12 cellular contexts compared by ENCODE assay signal in genomic region chr14:103395245-103395644, GRCh38. TPM values are rescaled to one million over a fixed set of nuclear protein-coding genes. Genes with fewer than 3 reads are reported as not detected.
DNase-seq lines count a peak whose midpoint lies in the region; ATAC-seq, FAIRE-seq and TF ChIP-seq lines count a peak whose summit lies in the region.
"Had no signal": no experiment of that assay in that cellular context is flagged by ENCODE, and none has a peak within 500 bp of the region (broad histone marks: within the 10 kb centered on the region; RNA-seq: fewer than 3 reads in every experiment).

No MANE protein-coding gene starts in this region.

- intact Hi-C loops in activated CD4-positive, alpha-beta T cell treated with anti-CD3 and anti-CD28 coated beads, Interleukin-2, amount 10 ng/mL, durations not matched to agents 24 days and 14 days (cut with micrococcal nuclease), result loop anchor here (10.0 kb wide), 1 partner anchor 80 kb away; no protein-coding TSS in a partner anchor
- intact Hi-C loops in gastrocnemius medialis (cut with DNase I; ENCODE audit: low total_unique reads) (loop anchor here (10.0 kb wide), 1 partner anchor 320 kb away; the partner anchor contains the start of genes XRCC3 and ZFYVE21), pancreas (cut with DNase I) (no loop called here)

- ATAC-seq in gastrocnemius medialis (no peak), pancreas (no peak)
- ATAC-seq: left colon had no signal

- TF ChIP-seq CTCF in choroid plexus epithelial cell (conservative IDR thresholded peaks at IDR 0.05; ENCODE audit: low read depth, low read length) (no peak), gastrocnemius medialis (IDR thresholded peaks at IDR 0.05 in 4 of 5, conservative IDR thresholded peaks at IDR 0.05 in 1 of 5) (no peak), pancreas (IDR thresholded peaks at IDR 0.05) (no peak)

- peaks cover 1% of the 10 kb centered on the region for H3K36me3 Mint-ChIP-seq in activated CD4-positive, alpha-beta T cell treated with anti-CD3 and anti-CD28 coated beads, Interleukin-2, amount 10 ng/mL, durations not matched to agents 24 days and 14 days (ENCODE audit: low read depth)

- H3K9me3 ChIP-seq in gastrocnemius medialis (no peaks in the 10 kb centered on the region), pancreas (no peaks in the 10 kb centered on the region)

- no peaks in the 10 kb centered on the region for H3K27me3 Mint-ChIP-seq in activated CD4-positive, alpha-beta T cell treated with anti-CD3 and anti-CD28 coated beads, Interleukin-2, amount 10 ng/mL, durations not matched to agents 24 days and 14 days

- H3K27me3 ChIP-seq in gastrocnemius medialis, result no peaks in the 10 kb centered on the region
- H3K27me3 ChIP-seq in pancreas, result no peaks in the 10 kb centered on the region

- H3K4me1 Mint-ChIP-seq in activated CD4-positive, alpha-beta T cell treated with anti-CD3 and anti-CD28 coated beads, Interleukin-2, amount 10 ng/mL, durations not matched to agents 24 days and 14 days, result peaks cover 41% of the 10 kb centered on the region

- H3K4me3 ChIP-seq in choroid plexus epithelial cell (ENCODE audit: low read depth, low read length) (no peak overlapping the region), gastrocnemius medialis (no peak overlapping the region), pancreas (no peak overlapping the region)

- no peaks in the 10 kb centered on the region for H3K9me3 Mint-ChIP-seq in activated CD4-positive, alpha-beta T cell treated with anti-CD3 and anti-CD28 coated beads, Interleukin-2, amount 10 ng/mL, durations not matched to agents 24 days and 14 days

- H3K4me3 Mint-ChIP-seq in activated CD4-positive, alpha-beta T cell treated with anti-CD3 and anti-CD28 coated beads, Interleukin-2, amount 10 ng/mL, durations not matched to agents 24 days and 14 days, result peak overlapping the region; percentile 13

- H3K27ac Mint-ChIP-seq in activated CD4-positive, alpha-beta T cell treated with anti-CD3 and anti-CD28 coated beads, Interleukin-2, amount 10 ng/mL, durations not matched to agents 24 days and 14 days, result no peak overlapping the region

- WGBS in pancreas, 2 donors, result 44 to 50% methylated on average over 2 of the region's 2 CpGs

- in situ Hi-C loops in gastrocnemius medialis (cut with MboI; ENCODE audit: low sequenced_read_pairs in 4 of 4), result loop anchor here in 1 of 4 donors (10.0 kb wide), 1 partner anchor 60 kb away; the partner anchor contains the start of gene EIF5

- H3K36me3 ChIP-seq in gastrocnemius medialis, result no peaks in the 10 kb centered on the region
- H3K36me3 ChIP-seq in pancreas, result no peaks in the 10 kb centered on the region

- H3K27ac ChIP-seq in gastrocnemius medialis, result peak overlapping the region; percentile 83 to 88 (median 86)
- peak overlapping the region in 1 of 4 donors; percentile 51 for H3K27ac ChIP-seq in pancreas

- FAIRE-seq in pancreas (lab: Jason Lieb, UNC), result no peak
- FAIRE-seq: A204.1 had no signal

- TF ChIP-seq POLR2A in gastrocnemius medialis (IDR thresholded peaks at IDR 0.05), result no peak

- H3K4me1 ChIP-seq in gastrocnemius medialis, result peaks cover 79 to 90% of the 10 kb centered on the region in 2 donors
- peaks cover 50 to 82% (median 71%) of the 10 kb centered on the region in 3 donors for H3K4me1 ChIP-seq in pancreas

- DNase-seq in activated CD4-positive, alpha-beta T cell treated with anti-CD3 and anti-CD28 coated beads, Interleukin-2, amount 10 ng/mL, durations not matched to agents 24 days and 14 days, result peak; percentile 71
- no peak for DNase-seq in activated CD4-positive, alpha-beta T cell treated with anti-CD3 and anti-CD28 coated beads, Interleukin-2, amount 50 U/mL, for 48 hours
- peak; percentile 66 for DNase-seq in LHCN-M2 (ENCODE audit: low read depth)
- peak; percentile 62 for DNase-seq in choroid plexus epithelial cell (ENCODE audit: low read depth)
- no peak for DNase-seq in gastrocnemius medialis
- no peak for DNase-seq in pancreas
- DNase-seq in NCI-H1105 treated with DMSO at 0.1 percent for 48 hours (lab: John Stamatoyannopoulos, UW), result no peak
- no peak for DNase-seq in NCI-H2196 treated with DMSO at 0.1 percent for 48 hours (lab: John Stamatoyannopoulos, UW; ENCODE audit: unreplicated experiment)
- DNase-seq: KBM-7, left colon, NCI-H510A treated with DMSO at 0.1 percent for 48 hours had no signal

RNA-seq across cellular contexts. Expression of gene MARK3, which starts 10.0 kb away (rescaled TPM):
- 82.0 and 89.7 TPM in 2 replicates for total RNA-seq in activated CD4-positive, alpha-beta T cell treated with anti-CD3 and anti-CD28 coated beads, Interleukin-2, amount 10 ng/mL, durations not matched to agents 24 days and 14 days
- total RNA-seq in LHCN-M2 (2014; rRNA removed) (60.1 and 61.1 TPM in 2 replicates), gastrocnemius medialis (10 to 100 TPM; 60.2 to 73.1 (median 71.6) TPM), pancreas (10 to 100 TPM; 35.3 to 51.0 (median 40.1) TPM)
- 29.4 TPM for polyA plus RNA-seq in LHCN-M2 (2012)
- 100 to 1,000 TPM in 1 of 2 donors, 10 to 100 TPM in 1; 84.7 to 110 TPM for polyA plus RNA-seq in pancreas

Comparison
In these comparisons a context has a peak if more than half of its experiments do, and no peak if none do; other contexts are left out.
1. DNase-seq: peak in activated CD4-positive, alpha-beta T cell treated with anti-CD3 and anti-CD28 coated beads, Interleukin-2, amount 10 ng/mL, durations not matched to agents 24 days and 14 days (single experiment), LHCN-M2 (single experiment) and choroid plexus epithelial cell (single experiment); none in activated CD4-positive, alpha-beta T cell treated with anti-CD3 and anti-CD28 coated beads, Interleukin-2, amount 50 U/mL, for 48 hours (0 of 2), gastrocnemius medialis (0 of 2), pancreas (0 of 6), NCI-H1105 treated with DMSO at 0.1 percent for 48 hours (single experiment) and NCI-H2196 treated with DMSO at 0.1 percent for 48 hours (single experiment).
2. intact Hi-C loops: an anchor here in activated CD4-positive, alpha-beta T cell treated with anti-CD3 and anti-CD28 coated beads, Interleukin-2, amount 10 ng/mL, durations not matched to agents 24 days and 14 days (10.0 kb wide) and gastrocnemius medialis (10.0 kb wide); none called in pancreas.